1 cellular context compared by ENCODE assay signal in genomic region chr3:51994530-51994929, GRCh38.
TF ChIP-seq lines count a peak whose summit lies in the region.

No MANE protein-coding gene starts in this region.

TF ChIP-seq in GM12878, 131 proteins besides CTCF, POLR2A, EP300 and RAD21:
- no peak for TF ChIP-seq SREBF1 (IDR thresholded peaks at IDR 0.05; ENCODE audit: low read length)
- TF ChIP-seq BCL11A (IDR thresholded peaks at IDR 0.05; ENCODE audit: low read depth, low read length), result no peak
- TF ChIP-seq RELB (IDR thresholded peaks at IDR 0.05; ENCODE audit: low read depth), result no peak
- no peak for TF ChIP-seq SP1 (IDR thresholded peaks at IDR 0.05; ENCODE audit: low read depth, low read length)
- TF ChIP-seq ZBED1 (IDR thresholded peaks at IDR 0.05; ENCODE audit: borderline replicate concordance), result no peak
- no peak for TF ChIP-seq YBX1 (IDR thresholded peaks at IDR 0.05)
- TF ChIP-seq BCLAF1 (IDR thresholded peaks at IDR 0.05), result no peak
- TF ChIP-seq FOS (IDR thresholded peaks at IDR 0.05; ENCODE audit: borderline replicate concordance, extremely low read depth, insufficient read length), result no peak
- no peak for TF ChIP-seq SMARCA5 (IDR thresholded peaks at IDR 0.05)
- TF ChIP-seq EZH2 (IDR thresholded peaks at IDR 0.05; ENCODE audit: borderline replicate concordance, control insufficient read depth, low read depth, low read length), result no peak
- no peak for TF ChIP-seq FOXM1 (IDR thresholded peaks at IDR 0.05; ENCODE audit: low read depth, low read length)
- no peak for TF ChIP-seq KLF5 (IDR thresholded peaks at IDR 0.05; ENCODE audit: partially characterized antibody)
- TF ChIP-seq, protein P1, sequence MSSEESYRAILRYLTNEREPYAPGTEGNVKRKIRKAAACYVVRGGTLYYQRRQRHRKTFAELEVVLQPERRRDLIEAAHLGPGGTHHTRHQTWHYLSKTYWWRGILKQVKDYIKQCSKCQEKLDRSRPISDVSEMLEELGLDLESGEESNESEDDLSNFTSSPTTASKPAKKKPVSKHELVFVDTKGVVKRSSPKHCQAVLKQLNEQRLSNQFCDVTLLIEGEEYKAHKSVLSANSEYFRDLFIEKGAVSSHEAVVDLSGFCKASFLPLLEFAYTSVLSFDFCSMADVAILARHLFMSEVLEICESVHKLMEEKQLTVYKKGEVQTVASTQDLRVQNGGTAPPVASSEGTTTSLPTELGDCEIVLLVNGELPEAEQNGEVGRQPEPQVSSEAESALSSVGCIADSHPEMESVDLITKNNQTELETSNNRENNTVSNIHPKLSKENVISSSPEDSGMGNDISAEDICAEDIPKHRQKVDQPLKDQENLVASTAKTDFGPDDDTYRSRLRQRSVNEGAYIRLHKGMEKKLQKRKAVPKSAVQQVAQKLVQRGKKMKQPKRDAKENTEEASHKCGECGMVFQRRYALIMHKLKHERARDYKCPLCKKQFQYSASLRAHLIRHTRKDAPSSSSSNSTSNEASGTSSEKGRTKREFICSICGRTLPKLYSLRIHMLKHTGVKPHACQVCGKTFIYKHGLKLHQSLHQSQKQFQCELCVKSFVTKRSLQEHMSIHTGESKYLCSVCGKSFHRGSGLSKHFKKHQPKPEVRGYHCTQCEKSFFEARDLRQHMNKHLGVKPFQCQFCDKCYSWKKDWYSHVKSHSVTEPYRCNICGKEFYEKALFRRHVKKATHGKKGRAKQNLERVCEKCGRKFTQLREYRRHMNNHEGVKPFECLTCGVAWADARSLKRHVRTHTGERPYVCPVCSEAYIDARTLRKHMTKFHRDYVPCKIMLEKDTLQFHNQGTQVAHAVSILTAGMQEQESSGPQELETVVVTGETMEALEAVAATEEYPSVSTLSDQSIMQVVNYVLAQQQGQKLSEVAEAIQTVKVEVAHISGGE (CRISPR knock-in tag; IDR thresholded peaks at IDR 0.05), result no peak
- TF ChIP-seq IKZF1 (conservative IDR thresholded peaks at IDR 0.05), result no peak
- TF ChIP-seq DPF2 (IDR thresholded peaks at IDR 0.05), result no peak
- TF ChIP-seq ZNF687 (IDR thresholded peaks at IDR 0.05), result no peak
- TF ChIP-seq PAX8 (IDR thresholded peaks at IDR 0.05), result no peak
- TF ChIP-seq FOXK2 (IDR thresholded peaks at IDR 0.05), result no peak
TF ChIP-seq in GM12878: peak in this region for 0.
